11 cellular contexts compared by ENCODE assay signal in the genomic region with DNA sequence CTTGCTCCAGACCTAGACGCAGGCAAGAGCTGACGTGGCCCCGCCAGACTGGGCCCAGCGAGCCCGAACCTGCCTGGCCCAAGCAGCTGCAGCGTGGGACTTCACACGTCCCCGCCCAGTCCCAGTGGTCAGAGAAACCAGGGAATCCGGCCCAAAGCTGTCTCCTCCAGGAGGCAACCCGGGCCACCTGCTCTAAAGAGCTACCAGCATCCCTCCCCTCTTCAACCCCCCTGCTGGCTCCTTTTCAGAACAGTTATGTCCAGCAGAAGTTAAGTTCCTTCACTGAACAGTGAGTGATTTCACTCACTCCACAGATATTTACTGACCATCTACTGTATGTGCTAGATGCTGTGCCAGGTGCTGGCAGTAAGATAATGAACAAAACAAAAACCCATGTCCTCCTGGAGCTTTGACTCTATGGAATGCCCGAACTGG. TPM values are rescaled to one million over a fixed set of nuclear protein-coding genes. Genes with fewer than 3 reads are reported as not detected.
DNase-seq lines count a peak whose midpoint lies in the region; ATAC-seq and TF ChIP-seq lines count a peak whose summit lies in the region.
"Had no signal": no experiment of that assay in that cellular context is flagged by ENCODE, and none has a peak within 500 bp of the region (broad histone marks: within the 10 kb centered on the region; RNA-seq: fewer than 3 reads in every experiment).

No MANE protein-coding gene starts in this region.

- H3K4me3 ChIP-seq in WERI-Rb-1 (ENCODE audit: low read depth, low read length) (no peak overlapping the region), iPS-15b (ENCODE audit: low read depth, low read length) (peak overlapping the region; percentile 87), psoas muscle (peak overlapping the region; percentile 74)

- H3K27ac ChIP-seq in WERI-Rb-1 (no peak overlapping the region), psoas muscle (peak overlapping the region; percentile 23)
- H3K27ac ChIP-seq: thoracic aorta had no signal

- H3K36me3 ChIP-seq in ES-I3 (ENCODE audit: insufficient read depth, low read length): no peaks in the 10 kb centered on the region
- H3K36me3 ChIP-seq in WERI-Rb-1: no peaks in the 10 kb centered on the region
- H3K36me3 ChIP-seq in iPS-15b (ENCODE audit: control insufficient read depth, insufficient read depth, low read length): no peaks in the 10 kb centered on the region
- H3K36me3 ChIP-seq in psoas muscle (ENCODE audit: insufficient read depth in 1 of 2, low read depth in 1 of 2): no peaks in the 10 kb centered on the region
- H3K36me3 ChIP-seq: thoracic aorta had no signal

- H3K27me3 ChIP-seq in WERI-Rb-1 (ENCODE audit: insufficient read depth, low read depth, severe bottlenecking) (peaks cover 16% of the 10 kb centered on the region), iPS-15b (ENCODE audit: control insufficient read depth, insufficient read depth, low read length) (peaks cover 68% of the 10 kb centered on the region), psoas muscle (ENCODE audit: insufficient read depth in 3 of 3, low read length in 2 of 3) (peaks cover 0 to 31% (median 0%) of the 10 kb centered on the region in 3 donors)

- no peaks in the 10 kb centered on the region for H3K9me3 ChIP-seq in ES-I3 (ENCODE audit: control insufficient read depth, insufficient read depth, low read length)
- H3K9me3 ChIP-seq in WERI-Rb-1 (ENCODE audit: severe bottlenecking): no peaks in the 10 kb centered on the region
- no peaks in the 10 kb centered on the region for H3K9me3 ChIP-seq in iPS-15b (ENCODE audit: control insufficient read depth, insufficient read depth, low read length)
- H3K9me3 ChIP-seq in psoas muscle: no peaks in the 10 kb centered on the region
- H3K9me3 ChIP-seq: thoracic aorta had no signal

- 54 to 73% (median 62%) methylated on average over 11 of the region's 11 CpGs for WGBS in psoas muscle, 3 donors

- intact Hi-C loops in psoas muscle (cut with DNase I): loop anchor here (5.0 kb wide), 2 partner anchors 33 to 42 kb away; no protein-coding TSS in a partner anchor

- H3K4me1 ChIP-seq in ES-I3 (ENCODE audit: insufficient read depth, low read length) (peaks cover 24% of the 10 kb centered on the region), iPS-15b (ENCODE audit: control insufficient read depth, insufficient read depth, low read length) (peaks cover 30% of the 10 kb centered on the region), psoas muscle (peaks cover 18% of the 10 kb centered on the region)

- ATAC-seq in psoas muscle (no peak), GM21717 (IDR thresholded peaks at IDR 0.05; ENCODE audit: unreplicated experiment) (no peak)

- peak; percentile 43 for DNase-seq in WERI-Rb-1
- DNase-seq in psoas muscle: no peak
- DNase-seq in stimulated activated CD4-positive, alpha-beta T cell treated with anti-CD3 and anti-CD28 coated beads, Interleukin-15, amount 100 ng/mL, for 24 hours: no peak
- DNase-seq in NK-92 treated with Interleukin-12 subunit alpha and Interleukin-12 subunit beta, amount 100 ng/mL, for 24 hours (lab: John Stamatoyannopoulos, UW): no peak
- no peak for DNase-seq in NCI-H1930 (lab: John Stamatoyannopoulos, UW)
- DNase-seq: activated B cell treated with CpG ODN at 0.5 μM for 24 hours, KG1 had no signal

- H3K9ac ChIP-seq in ES-I3 (ENCODE audit: low read depth, low read length): peak overlapping the region; percentile 48; the same call in 1 of the 2 replicates
- no peak overlapping the region for H3K9ac ChIP-seq in iPS-15b (ENCODE audit: low read depth, low read length)

- no peak for TF ChIP-seq CTCF in WERI-Rb-1 (IDR thresholded peaks at IDR 0.05; ENCODE audit: low read depth, low read length)
- no peak for TF ChIP-seq CTCF in psoas muscle (IDR thresholded peaks at IDR 0.05)

RNA-seq across cellular contexts. Expression of gene EFNA1, which starts 2.1 kb away (rescaled TPM):
- total RNA-seq in psoas muscle: 10 to 100 TPM; 11.4 to 42.6 (median 33.0) TPM
- 10 to 100 TPM in 2 of 3 donors, 1 to 10 TPM in 1; 5.5 to 15.0 (median 12.4) TPM for polyA plus RNA-seq in psoas muscle
- total RNA-seq: activated B cell treated with CpG ODN at 0.5 μM for 24 hours had no signal

RNA-seq across cellular contexts. Expression of gene SLC50A1, which starts 10.1 kb away (rescaled TPM):
- 1 to 10 TPM; 6.7 to 8.4 (median 7.8) TPM for total RNA-seq in psoas muscle
- 10 to 100 TPM in 2 of 3 donors, 1 to 10 TPM in 1; 7.5 to 16.2 (median 10.8) TPM for polyA plus RNA-seq in psoas muscle

RNA-seq across cellular contexts. Expression of gene DPM3, which starts 14.8 kb away (rescaled TPM):
- total RNA-seq in psoas muscle: 10 to 100 TPM; 47.0 to 54.5 (median 50.0) TPM
- polyA plus RNA-seq in psoas muscle: 100 to 1,000 TPM; 110 to 123 (median 122) TPM

RNA-seq across cellular contexts. Expression of gene EFNA3, which starts 46.9 kb away (rescaled TPM):
- total RNA-seq in psoas muscle: under 1 TPM in 3 of 4 donors, not detected in 1; 0.32 to 0.69 (median 0.57) TPM
- under 1 TPM; 0.17 to 1.00 (median 0.39) TPM for polyA plus RNA-seq in psoas muscle

RNA-seq across cellular contexts. Expression of gene KRTCAP2, which starts 47.6 kb away (rescaled TPM):
- total RNA-seq in psoas muscle: 100 to 1,000 TPM; 115 to 152 (median 118) TPM
- 100 to 1,000 TPM; 137 to 171 (median 149) TPM for polyA plus RNA-seq in psoas muscle
